18 cellular contexts compared by ENCODE assay signal in genomic region chr7:124201768-124202349, GRCh38.
DNase-seq lines count a peak whose midpoint lies in the region; ATAC-seq and TF ChIP-seq lines count a peak whose summit lies in the region.
"Had no signal": no experiment of that assay in that cellular context is flagged by ENCODE, and none has a peak within 500 bp of the region (broad histone marks: within the 10 kb centered on the region; RNA-seq: fewer than 3 reads in every experiment).

No MANE protein-coding gene starts in this region.

- 52% methylated on average over 3 of the region's 3 CpGs for whole genome bisulfite sequencing in mammary epithelial cell (ENCODE audit: low coverage, missing lambda C conversion rate)
- WGBS in smooth muscle cell (ENCODE audit: low lambda C conversion rate), result 54% methylated on average over 3 of the region's 3 CpGs

- CTCF ChIA-PET in mammary epithelial cell (lab: Charles Lee; ENCODE audit: low non-redundant PET), result no interaction called here

- no TSS peak for BruUV-seq in mammary epithelial cell (replicated peaks; lab: Mats Ljungman, UMichigan)

- H3K27ac ChIP-seq in mammary epithelial cell (ENCODE audit: insufficient read depth, low read depth, low read length) (no peak overlapping the region), smooth muscle cell (ENCODE audit: low read depth) (no peak overlapping the region)
- H3K27ac ChIP-seq: BLaER1, GM23248, HL-60 had no signal

- H3K9me3 ChIP-seq in MG63, result no peaks in the 10 kb centered on the region
- no peaks in the 10 kb centered on the region for H3K9me3 ChIP-seq in mammary epithelial cell (replicated peaks; ENCODE audit: insufficient read depth, low read length)
- H3K9me3 ChIP-seq in smooth muscle cell (replicated peaks; ENCODE audit: low read depth), result no peaks in the 10 kb centered on the region
- H3K9me3 ChIP-seq: BLaER1 had no signal

- H3F3A ChIP-seq in smooth muscle cell (ENCODE audit: low read depth), result no peaks in the 10 kb centered on the region

- H4K20me1 ChIP-seq in mammary epithelial cell (ENCODE audit: insufficient read depth, low read length), result no peaks in the 10 kb centered on the region
- no peaks in the 10 kb centered on the region for H4K20me1 ChIP-seq in smooth muscle cell (ENCODE audit: low read depth)
- H4K20me1 ChIP-seq: BLaER1 had no signal

- H3K9ac ChIP-seq in mammary epithelial cell (ENCODE audit: insufficient read depth, low read length) (no peak overlapping the region), smooth muscle cell (ENCODE audit: low read depth) (no peak overlapping the region)
- H3K9ac ChIP-seq: BLaER1, GM23248 had no signal

- DNase-seq in MG63, result peak; percentile 26
- peak; percentile 2 for DNase-seq in mammary epithelial cell
- DNase-seq in hepatic stellate cell (ENCODE audit: low spot score), result peak; percentile 3
- DNase-seq in retinal pigment epithelial cell (ENCODE audit: low read depth), result peak; percentile 17
- DNase-seq in DMS153 treated with DMSO at 0.1 percent for 48 hours (lab: John Stamatoyannopoulos, UW; ENCODE audit: unreplicated experiment), result no peak
- DNase-seq in smooth muscle cell (lab: John Stamatoyannopoulos, UW; ENCODE audit: unreplicated experiment), result no peak
- DNase-seq: DMS53, GM23248, KBM-7, NCI-H1417, NCI-H2029, NCI-H2171 treated with DMSO at 0.1 percent for 48 hours, NCI-H82 had no signal

- H2AFZ ChIP-seq in mammary epithelial cell (ENCODE audit: low read depth, low read length) (no peak overlapping the region), smooth muscle cell (ENCODE audit: low read depth) (no peak overlapping the region)
- H2AFZ ChIP-seq: GM23248 had no signal

- H3K36me3 ChIP-seq in MG63 (no peaks in the 10 kb centered on the region), mammary epithelial cell (ENCODE audit: insufficient read depth, low read length) (no peaks in the 10 kb centered on the region), smooth muscle cell (ENCODE audit: low read depth) (no peaks in the 10 kb centered on the region)
- H3K36me3 ChIP-seq: BLaER1 had no signal

- dilution Hi-C loops in mammary epithelial cell (cut with HindIII; ENCODE audit: low sequenced_read_pairs), result no loop called here

- no peaks in the 10 kb centered on the region for H3K27me3 ChIP-seq in MG63
- peaks cover 3% of the 10 kb centered on the region for H3K27me3 ChIP-seq in mammary epithelial cell (ENCODE audit: insufficient read depth, low read length)
- H3K27me3 ChIP-seq in smooth muscle cell (ENCODE audit: low read depth), result no peaks in the 10 kb centered on the region
- H3K27me3 ChIP-seq: BLaER1 had no signal

- no peak overlapping the region for H3K4me2 ChIP-seq in mammary epithelial cell (ENCODE audit: insufficient read depth, low read depth, low read length)
- no peak overlapping the region for H3K4me2 ChIP-seq in smooth muscle cell
- H3K4me2 ChIP-seq: BLaER1 had no signal

- no peak for ATAC-seq in GM18498 (IDR thresholded peaks at IDR 0.05; ENCODE audit: unreplicated experiment)
- ATAC-seq: Right ventricle myocardium inferior, SK-N-SH treated with all-trans-retinoic acid at 6 μM for 48 hours had no signal

- no peaks in the 10 kb centered on the region for H3K4me1 ChIP-seq in mammary epithelial cell (ENCODE audit: insufficient read depth, low read length)
- peaks cover 3% of the 10 kb centered on the region for H3K4me1 ChIP-seq in smooth muscle cell (ENCODE audit: low read depth)
- H3K4me1 ChIP-seq: BLaER1 had no signal

- TF ChIP-seq CTCF in mammary epithelial cell (conservative IDR thresholded peaks at IDR 0.05 in 1 of 2, IDR thresholded peaks at IDR 0.05 in 1 of 2; ENCODE audit: extremely low read depth in 1 of 2, insufficient read depth in 1 of 2, low read depth in 1 of 2, low read length in 2 of 2) (no peak), retinal pigment epithelial cell (conservative IDR thresholded peaks at IDR 0.05; ENCODE audit: low read depth, low read length) (no peak), smooth muscle cell (IDR thresholded peaks at IDR 0.05; ENCODE audit: borderline replicate concordance, insufficient read depth, poor library complexity, severe bottlenecking) (no peak)

- in situ Hi-C loops in mammary epithelial cell (cut with MboI; ENCODE audit: low sequenced_read_pairs in 2 of 2), result no loop called here

- no peaks in the 10 kb centered on the region for H3K79me2 ChIP-seq in mammary epithelial cell (ENCODE audit: insufficient read depth, low read length)
- no peaks in the 10 kb centered on the region for H3K79me2 ChIP-seq in smooth muscle cell (ENCODE audit: low read depth)

- no peak overlapping the region for H3K4me3 ChIP-seq in MG63
- H3K4me3 ChIP-seq in mammary epithelial cell (replicated peaks in 1 of 3; ENCODE audit: insufficient read depth in 1 of 3, low read depth in 2 of 3, low read length in 3 of 3), result no peak overlapping the region
- no peak overlapping the region for H3K4me3 ChIP-seq in retinal pigment epithelial cell (ENCODE audit: low read length)
- H3K4me3 ChIP-seq in smooth muscle cell, result no peak overlapping the region
- H3K4me3 ChIP-seq: BLaER1, GM23248 had no signal

- intact Hi-C loops in mammary epithelial cell (cut with micrococcal nuclease), result no loop called here

Comparison
In these comparisons a context has a peak if more than half of its experiments do, and no peak if none do; other contexts are left out.
1. DNase-seq: peak in MG63 (single experiment), mammary epithelial cell (single experiment), hepatic stellate cell (single experiment) and retinal pigment epithelial cell (single experiment); none in DMS153 treated with DMSO at 0.1 percent for 48 hours (single experiment) and smooth muscle cell (single experiment).